24 cellular contexts compared by ENCODE assay signal in the genomic region with DNA sequence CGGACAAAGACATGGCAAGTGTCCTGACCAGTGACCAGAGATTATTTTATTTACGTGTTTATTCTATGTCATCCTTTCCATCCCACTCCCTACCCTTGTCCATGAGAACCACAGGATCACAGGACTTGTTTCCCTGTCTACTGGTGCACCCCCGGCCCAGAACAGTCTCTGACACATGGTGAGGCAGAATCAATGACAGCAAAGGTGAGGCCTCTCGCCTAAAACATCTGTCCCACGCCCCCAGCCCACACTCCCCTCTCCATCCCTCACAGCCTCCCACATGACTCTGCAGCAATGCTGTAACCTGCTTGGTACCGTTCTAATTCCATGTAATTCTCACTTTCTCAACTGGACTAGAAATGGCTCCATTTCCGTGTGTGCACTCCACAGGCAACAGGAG.
"Had no signal": no experiment of that assay in that cellular context is flagged by ENCODE, and none has a peak within 500 bp of the region (broad histone marks: within the 10 kb centered on the region; RNA-seq: fewer than 3 reads in every experiment).

No MANE protein-coding gene starts in this region.

- H3K27ac ChIP-seq: colonic mucosa, coronary artery, epithelial cell of prostate, esophagus muscularis mucosa, esophagus squamous epithelium, foreskin keratinocyte, gastrocnemius medialis, gastroesophageal sphincter, heart left ventricle, heart right ventricle had no signal

- H3K9me3 ChIP-seq: colonic mucosa, esophagus muscularis mucosa, esophagus squamous epithelium, gastrocnemius medialis, gastroesophageal sphincter, heart left ventricle had no signal

- DNase-seq: colonic mucosa; cortex of kidney; dermis blood vessel endothelial cell; dorsolateral prefrontal cortex; effector CD4-positive, alpha-beta T cell; effector CD8-positive, alpha-beta T cell; effector memory CD4-positive, alpha-beta T cell; effector memory CD8-positive, alpha-beta T cell; endodermal cell; erythroblast; esophagus squamous epithelium; foreskin fibroblast; foreskin keratinocyte; foreskin melanocyte; gastrocnemius medialis; glutamatergic neuron; head of caudate nucleus; heart left ventricle; heart right ventricle had no signal

- H3K4me3 ChIP-seq: colonic mucosa, coronary artery, dorsolateral prefrontal cortex, esophagus muscularis mucosa, esophagus squamous epithelium, gastrocnemius medialis, gastroesophageal sphincter, heart left ventricle, heart right ventricle had no signal

- ATAC-seq: effector memory CD8-positive, alpha-beta T cell; esophagus mucosa; foreskin keratinocyte; gastroesophageal sphincter; heart left ventricle; heart right ventricle had no signal

- H3K27me3 ChIP-seq: colonic mucosa, foreskin keratinocyte had no signal

- H3K36me3 ChIP-seq: colonic mucosa, esophagus muscularis mucosa, esophagus squamous epithelium, gastrocnemius medialis, gastroesophageal sphincter, heart left ventricle, heart right ventricle had no signal

- H3K4me1 ChIP-seq: colonic mucosa, esophagus squamous epithelium, foreskin keratinocyte had no signal
